8 cellular contexts compared by ENCODE assay signal in genomic region chr1:3649342-3650247, GRCh38. TPM values are rescaled to one million over a fixed set of nuclear protein-coding genes. Genes with fewer than 3 reads are reported as not detected.
DNase-seq lines count a peak whose midpoint lies in the region; ATAC-seq, FAIRE-seq and TF ChIP-seq lines count a peak whose summit lies in the region.

Gene WRAP73 (minus strand): TSS chr1:3650103. CDS start chr1:3649999, 104 bp downstream.

- peaks cover 21% of the 10 kb centered on the region for H3K27me3 Mint-ChIP-seq in T-helper 17 cell

- peak within 1 kb of the TSS; percentile 48 for H3K27ac ChIP-seq in right cardiac atrium (ENCODE audit: low read length)

- TF ChIP-seq POLR2A in GM12892 (IDR thresholded peaks at IDR 0.05; ENCODE audit: low read depth, low read length), result peak; percentile 81

- H3K4me1 Mint-ChIP-seq in T-helper 17 cell, result peaks cover 14% of the 10 kb centered on the region

- peak within 1 kb of the TSS; percentile 78 for H3K4me3 ChIP-seq in right cardiac atrium (ENCODE audit: low read length)

- 3% methylated on average over 60 of the region's 60 CpGs for WGBS in right cardiac atrium

- peak within 1 kb of the TSS; percentile 84 for H3K4me3 Mint-ChIP-seq in T-helper 17 cell

- FAIRE-seq in GM12892 (lab: Jason Lieb, UNC) (peak; percentile 96), urothelium cell line (lab: Jason Lieb, UNC) (no peak)

- DNase-seq in GM12892 (ENCODE audit: insufficient read length) (peak; percentile 95), NCI-H1436 (lab: John Stamatoyannopoulos, UW) (peak; percentile 90), T-helper 17 cell (peak; percentile 78 to 81 (median 79)), amygdala (lab: John Stamatoyannopoulos, UW) (peak in 55 of 56 donors; percentile 18 to 91 (median 66)), right cardiac atrium (peak; percentile 92 to 97 (median 95)), pulmonary artery endothelial cell (ENCODE audit: low read depth, low spot score) (peak; percentile 60), urothelium cell line (ENCODE audit: low spot score) (peak; percentile 90)

- intact Hi-C loops in right cardiac atrium (cut with DNase I), result no loop called here

- no peak within 1 kb of the TSS for H3K27ac Mint-ChIP-seq in T-helper 17 cell

- no peaks in the 10 kb centered on the region for H3K27me3 ChIP-seq in right cardiac atrium (ENCODE audit: control insufficient read depth, insufficient read depth)

- H3K9me3 ChIP-seq in T-helper 17 cell (ENCODE audit: control insufficient read depth, low read length, poor library complexity, severe bottlenecking) (no peaks in the 10 kb centered on the region), right cardiac atrium (ENCODE audit: control insufficient read depth, low read length) (no peaks in the 10 kb centered on the region)

- H3K36me3 Mint-ChIP-seq in T-helper 17 cell (ENCODE audit: low read depth), result peaks cover 3% of the 10 kb centered on the region

- ATAC-seq in HG02763 (IDR thresholded peaks at IDR 0.05; ENCODE audit: unreplicated experiment) (peak; percentile 81), T-helper 17 cell (peak; percentile 99), right cardiac atrium (peak; percentile 92 to 94)

- H3K4me1 ChIP-seq in right cardiac atrium (ENCODE audit: control insufficient read depth, insufficient read depth, low read length), result no peaks in the 10 kb centered on the region

RNA-seq across cellular contexts. Expression of gene WRAP73, which starts in this region (rescaled TPM):
- 18.5 TPM for polyA plus RNA-seq in GM12892 (2012; ENCODE audit: missing spikeins)
- 10 to 100 TPM; 24.8 to 25.9 TPM for total RNA-seq in T-helper 17 cell
- total RNA-seq in right cardiac atrium, result 10 to 100 TPM in 3 of 4 donors, 1 to 10 TPM in 1; 8.7 to 13.9 (median 12.2) TPM
- 12.9 TPM for polyA plus RNA-seq in right cardiac atrium
- total RNA-seq in pulmonary artery endothelial cell, result 25.5 TPM in 2 replicates

Comparison
In these comparisons a context has a peak if more than half of its experiments do, and no peak if none do; other contexts are left out.
1. Peak in every context shown above with its lines: DNase-seq, ATAC-seq, H3K4me3 ChIP-seq and H3K27ac ChIP-seq.